In the genomic region with DNA sequence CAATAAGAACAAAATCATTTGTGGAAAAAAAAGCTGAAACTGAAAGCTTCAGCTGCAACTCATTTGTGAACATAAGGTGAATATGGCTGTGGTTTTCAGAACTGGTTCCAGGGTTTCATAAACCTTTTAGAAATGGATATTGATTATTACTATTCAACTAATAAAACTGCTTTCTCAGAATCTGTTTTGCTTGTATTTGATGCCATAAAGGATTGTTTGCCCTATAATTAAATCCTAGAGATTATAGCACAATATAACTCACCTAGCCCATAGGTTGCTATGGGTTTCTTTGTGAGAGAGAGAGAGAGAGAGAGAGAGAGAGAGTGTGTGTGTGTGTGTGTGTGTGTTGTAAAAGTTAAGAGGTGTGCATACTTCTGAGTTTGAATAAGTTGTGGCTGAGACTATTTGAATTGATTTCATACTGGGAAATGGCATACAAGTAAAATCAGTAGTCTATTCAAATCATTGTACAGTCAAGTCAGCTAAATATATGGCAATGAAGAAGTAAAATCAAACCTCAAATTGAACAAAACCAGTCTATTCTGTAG, we compare ENCODE assay signal across 9 cellular contexts.
DNase-seq lines count a peak whose midpoint lies in the region; ATAC-seq and TF ChIP-seq lines count a peak whose summit lies in the region.
"Had no signal": no experiment of that assay in that cellular context is flagged by ENCODE, and none has a peak within 500 bp of the region (broad histone marks: within the 10 kb centered on the region; RNA-seq: fewer than 3 reads in every experiment).

No MANE protein-coding gene starts in this region.

- no peaks in the 10 kb centered on the region for H3K9me3 Mint-ChIP-seq in activated T-cell treated with anti-CD3 and anti-CD28 coated beads, Interleukin-2, amount 50 U/mL, for 4 hours
- H3K9me3 Mint-ChIP-seq in naive B cell: no peaks in the 10 kb centered on the region

- no peaks in the 10 kb centered on the region for H3K36me3 ChIP-seq in right atrium auricular region

- H3K27me3 ChIP-seq in right atrium auricular region: no peaks in the 10 kb centered on the region
- H3K27me3 ChIP-seq: dorsolateral prefrontal cortex had no signal

- no peak overlapping the region for H3K4me3 ChIP-seq in right atrium auricular region
- H3K4me3 ChIP-seq: dorsolateral prefrontal cortex had no signal

- peaks cover 16% of the 10 kb centered on the region for H3K36me3 Mint-ChIP-seq in activated T-cell treated with anti-CD3 and anti-CD28 coated beads, Interleukin-2, amount 50 U/mL, for 4 hours (ENCODE audit: insufficient read depth)
- peaks cover 15 to 16% of the 10 kb centered on the region in 2 donors for H3K36me3 Mint-ChIP-seq in naive B cell
- peaks cover 5% of the 10 kb centered on the region for H3K36me3 Mint-ChIP-seq in T-helper 17 cell (ENCODE audit: low read depth)

- H3K9me3 ChIP-seq in T-helper 17 cell (ENCODE audit: control insufficient read depth, low read length, poor library complexity, severe bottlenecking) (no peaks in the 10 kb centered on the region), right atrium auricular region (no peaks in the 10 kb centered on the region)

- no peak overlapping the region for H3K27ac ChIP-seq in right atrium auricular region
- H3K27ac ChIP-seq: dorsolateral prefrontal cortex had no signal

- TF ChIP-seq CTCF in right atrium auricular region (IDR thresholded peaks at IDR 0.05): no peak

- peaks cover 0 to under 1% of the 10 kb centered on the region in 2 donors for H3K4me1 ChIP-seq in right atrium auricular region

- ATAC-seq in activated T-cell treated with anti-CD3 and anti-CD28 coated beads, Interleukin-2, amount 50 U/mL, for 4 hours: peak; percentile 82 to 86
- ATAC-seq in GM21528 (IDR thresholded peaks at IDR 0.05; ENCODE audit: low FRiP score, unreplicated experiment) (peak; percentile 74), HG03135 (IDR thresholded peaks at IDR 0.05; ENCODE audit: unreplicated experiment) (peak; percentile 69), naive B cell (ENCODE audit: low read depth in 2 of 2) (no peak), T-helper 17 cell (no peak)

- H3K27ac Mint-ChIP-seq in naive B cell (peak overlapping the region in 4 of 6 donors; percentile 6 to 79 (median 55)), T-helper 17 cell (no peak overlapping the region)

- H3K27me3 Mint-ChIP-seq in activated T-cell treated with anti-CD3 and anti-CD28 coated beads, Interleukin-2, amount 50 U/mL, for 4 hours (ENCODE audit: low read depth): no peaks in the 10 kb centered on the region
- H3K27me3 Mint-ChIP-seq in naive B cell: no peaks in the 10 kb centered on the region
- no peaks in the 10 kb centered on the region for H3K27me3 Mint-ChIP-seq in T-helper 17 cell

- DNase-seq in activated T-cell treated with anti-CD3 and anti-CD28 coated beads, Interleukin-2, amount 50 U/mL, for 4 hours: no peak
- DNase-seq in activated T-cell treated with anti-CD3 and anti-CD28 coated beads for 4 hours: no peak
- DNase-seq in naive B cell: no peak
- DNase-seq in T-helper 17 cell: no peak
- no peak for DNase-seq in right atrium auricular region (ENCODE audit: low spot score)
- no peak for DNase-seq in kidney glomerular epithelial cell (lab: John Stamatoyannopoulos, UW)
- DNase-seq: dorsolateral prefrontal cortex had no signal

- peaks cover 30% of the 10 kb centered on the region for H3K4me1 Mint-ChIP-seq in activated T-cell treated with anti-CD3 and anti-CD28 coated beads, Interleukin-2, amount 50 U/mL, for 4 hours (ENCODE audit: low read depth)
- H3K4me1 Mint-ChIP-seq in naive B cell (peaks cover 3 to 23% (median 11%) of the 10 kb centered on the region in 3 donors), T-helper 17 cell (peaks cover 36% of the 10 kb centered on the region)

- H3K4me3 Mint-ChIP-seq in activated T-cell treated with anti-CD3 and anti-CD28 coated beads, Interleukin-2, amount 50 U/mL, for 4 hours: no peak overlapping the region
- H3K4me3 Mint-ChIP-seq in naive B cell: no peak overlapping the region
- H3K4me3 Mint-ChIP-seq in T-helper 17 cell: no peak overlapping the region

Comparison
In these comparisons a context has a peak if more than half of its experiments do, and no peak if none do; other contexts are left out.
1. ATAC-seq: peak in activated T-cell treated with anti-CD3 and anti-CD28 coated beads, Interleukin-2, amount 50 U/mL, for 4 hours (2 of 2), GM21528 (single experiment) and HG03135 (single experiment); none in naive B cell (0 of 2) and T-helper 17 cell (single experiment).